In the genomic region with DNA sequence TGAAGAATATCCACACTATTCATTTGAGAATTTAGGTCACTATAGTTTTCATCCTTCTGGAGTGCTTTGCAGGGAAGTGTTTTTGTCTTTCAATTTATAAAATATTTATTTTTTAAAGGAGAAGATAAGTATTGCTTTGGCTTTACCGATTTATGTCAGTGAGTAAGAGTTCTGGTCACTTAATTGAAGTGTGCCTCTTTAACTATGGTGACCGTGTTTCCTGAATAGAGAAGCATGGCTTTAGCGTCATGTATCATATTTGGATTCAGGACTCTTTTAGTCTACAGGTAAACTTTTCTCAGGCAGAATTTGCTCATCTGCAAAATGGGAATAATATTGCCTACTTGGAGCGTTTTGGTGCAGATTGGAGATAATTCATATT, we compare ENCODE assay signal across 8 cellular contexts. TPM values are rescaled to one million over a fixed set of nuclear protein-coding genes. Genes with fewer than 3 reads are reported as not detected.
DNase-seq lines count a peak whose midpoint lies in the region; TF ChIP-seq lines count a peak whose summit lies in the region.

No MANE protein-coding gene starts in this region.

- DNase-seq in activated naive CD4-positive, alpha-beta T cell treated with anti-CD3 and anti-CD28 coated beads, Interleukin-2, amount 50 U/mL, for 16 hours: no peak
- DNase-seq in testis (no peak), GOT3 (lab: John Stamatoyannopoulos, UW) (no peak), amniotic stem cell (lab: John Stamatoyannopoulos, UW) (no peak), cerebellar nuclear complex (lab: John Stamatoyannopoulos, UW) (no peak)

- H3K36me3 Mint-ChIP-seq in activated naive CD4-positive, alpha-beta T cell treated with anti-CD3 and anti-CD28 coated beads, Interleukin-2, amount 50 U/mL, for 24 hours: peaks cover 11% of the 10 kb centered on the region

- H3K4me1 Mint-ChIP-seq in activated naive CD4-positive, alpha-beta T cell treated with anti-CD3 and anti-CD28 coated beads, Interleukin-2, amount 50 U/mL, for 24 hours: peaks cover 24% of the 10 kb centered on the region

- H3K9me3 ChIP-seq in iPS-18c (ENCODE audit: control insufficient read depth, insufficient read depth, low read length) (no peaks in the 10 kb centered on the region), testis (no peaks in the 10 kb centered on the region)

- H3K4me1 ChIP-seq in testis: peaks cover 6% of the 10 kb centered on the region

- 4% methylated on average over 4 of the region's 4 CpGs for WGBS in testis, 2 donors

- no peaks in the 10 kb centered on the region for H3K27me3 ChIP-seq in testis

- H3K36me3 ChIP-seq in testis (ENCODE audit: low read depth, missing control alignments): no peaks in the 10 kb centered on the region

- peak overlapping the region; percentile 94 for H3K27ac Mint-ChIP-seq in activated naive CD4-positive, alpha-beta T cell treated with anti-CD3 and anti-CD28 coated beads, Interleukin-2, amount 50 U/mL, for 24 hours

- no peaks in the 10 kb centered on the region for H3K9me3 Mint-ChIP-seq in activated naive CD4-positive, alpha-beta T cell treated with anti-CD3 and anti-CD28 coated beads, Interleukin-2, amount 50 U/mL, for 24 hours

- H3K4me3 ChIP-seq in WI38 (ENCODE audit: low read depth, low read length) (peak overlapping the region; percentile 99), iPS-18c (ENCODE audit: insufficient read depth, low read depth, low read length) (peak overlapping the region; percentile 84), testis (peak overlapping the region; percentile 80 to 91)

- TF ChIP-seq CTCF in WI38 (IDR thresholded peaks at IDR 0.05; ENCODE audit: low read depth, low read length): no peak
- TF ChIP-seq CTCF in testis (IDR thresholded peaks at IDR 0.05): no peak

- peak overlapping the region in 1 of 2 donors; percentile 91 for H3K27ac ChIP-seq in testis

- TF ChIP-seq POLR2A in testis (IDR thresholded peaks at IDR 0.05): no peak

- H3K4me3 Mint-ChIP-seq in activated naive CD4-positive, alpha-beta T cell treated with anti-CD3 and anti-CD28 coated beads, Interleukin-2, amount 50 U/mL, for 24 hours: peak overlapping the region; percentile 91

- peaks cover 4% of the 10 kb centered on the region for H3K27me3 Mint-ChIP-seq in activated naive CD4-positive, alpha-beta T cell treated with anti-CD3 and anti-CD28 coated beads, Interleukin-2, amount 50 U/mL, for 24 hours

- intact Hi-C loops in testis (cut with DNase I; ENCODE audit: low total_unique reads): no loop called here

RNA-seq across cellular contexts. Expression of gene BDP1, which starts 0.9 kb away (rescaled TPM):
- 10 to 100 TPM; 34.6 to 47.3 TPM for total RNA-seq in testis
- polyA plus RNA-seq in testis (ENCODE audit: insufficient read depth, low read depth, low replicate concordance): 7.5 TPM
